In genomic region chr4:13548984-13549546, GRCh38 we compare ENCODE assay signal across 8 cellular contexts. TPM values are rescaled to one million over a fixed set of nuclear protein-coding genes. Genes with fewer than 3 reads are reported as not detected.
DNase-seq lines count a peak whose midpoint lies in the region; ATAC-seq, FAIRE-seq and TF ChIP-seq lines count a peak whose summit lies in the region.

No MANE protein-coding gene starts in this region.

- no peaks in the 10 kb centered on the region for H3K9me1 ChIP-seq in endothelial cell of umbilical vein (replicated peaks; ENCODE audit: control insufficient read depth, extremely low read depth, insufficient read depth, low read length)

- no peaks in the 10 kb centered on the region for H3K4me1 Mint-ChIP-seq in Caco-2 (ENCODE audit: low read depth, unreplicated experiment)
- peaks cover 27% of the 10 kb centered on the region for H3K4me1 Mint-ChIP-seq in activated CD8-positive, alpha-beta memory T cell treated with anti-CD3 and anti-CD28 coated beads, Interleukin-2, amount 10 ng/mL, durations not matched to agents 7 days and 5 days

- DNase-seq in Caco-2, result peak; percentile 83 to 88
- peak; percentile 85 for DNase-seq in HT-29 (ENCODE audit: low spot score)
- peak; percentile 73 for DNase-seq in NOMO-1 treated with DMSO at 0.1 percent for 48 hours (lab: John Stamatoyannopoulos, UW; ENCODE audit: unreplicated experiment)
- DNase-seq in activated CD8-positive, alpha-beta memory T cell treated with anti-CD3 and anti-CD28 coated beads, Interleukin-2, amount 10 ng/mL, durations not matched to agents 7 days and 5 days, result peak; percentile 87
- DNase-seq in endothelial cell of umbilical vein (ENCODE audit: low read depth, low spot score), result peak; percentile 75
- DNase-seq in mucosa of gallbladder (ENCODE audit: low spot score), result peak; percentile 80
- peak; percentile 59 to 82 for DNase-seq in stimulated activated CD8-positive, alpha-beta memory T cell treated with anti-CD3 and anti-CD28 coated beads, Interleukin-4, amount 100 ng/mL, for 4 hours (ENCODE audit: low read depth in 2 of 2, low spot score in 1 of 2)

- peaks cover 7% of the 10 kb centered on the region for H3K36me3 Mint-ChIP-seq in Caco-2 (ENCODE audit: insufficient read depth, unreplicated experiment)
- H3K36me3 Mint-ChIP-seq in activated CD8-positive, alpha-beta memory T cell treated with anti-CD3 and anti-CD28 coated beads, Interleukin-2, amount 10 ng/mL, durations not matched to agents 7 days and 5 days, result peaks cover 5% of the 10 kb centered on the region

- BruUV-seq in Caco-2 (replicated peaks; lab: Mats Ljungman, UMichigan) (no TSS peak), endothelial cell of umbilical vein (replicated peaks; lab: Mats Ljungman, UMichigan) (no TSS peak)

- no peaks in the 10 kb centered on the region for H3K79me2 ChIP-seq in endothelial cell of umbilical vein (ENCODE audit: control insufficient read depth, insufficient read depth, low read length)

- dilution Hi-C loops in endothelial cell of umbilical vein (cut with MboI; ENCODE audit: extremely low pct_ligation_motif_present, low sequenced_read_pairs), result no loop called here

- H3K27ac ChIP-seq in endothelial cell of umbilical vein (ENCODE audit: insufficient read depth, low read depth, low read length), result no peak overlapping the region

- H4K20me1 ChIP-seq in endothelial cell of umbilical vein (replicated peaks; ENCODE audit: control insufficient read depth, extremely low read depth, insufficient read depth, low read length), result no peaks in the 10 kb centered on the region

- peak overlapping the region; percentile 80 for H3K4me3 Mint-ChIP-seq in Caco-2 (ENCODE audit: unreplicated experiment)
- H3K4me3 Mint-ChIP-seq in activated CD8-positive, alpha-beta memory T cell treated with anti-CD3 and anti-CD28 coated beads, Interleukin-2, amount 10 ng/mL, durations not matched to agents 7 days and 5 days, result peak overlapping the region; percentile 71

- peak; percentile 77 for ATAC-seq in GM21381 (IDR thresholded peaks at IDR 0.05; ENCODE audit: unreplicated experiment)
- ATAC-seq in activated CD8-positive, alpha-beta memory T cell treated with anti-CD3 and anti-CD28 coated beads, Interleukin-2, amount 10 ng/mL, durations not matched to agents 7 days and 5 days, result peak; percentile 76

- H3K9ac ChIP-seq in endothelial cell of umbilical vein (replicated peaks; ENCODE audit: extremely low read depth, insufficient read depth, low read length), result no peak overlapping the region

- H2AFZ ChIP-seq in endothelial cell of umbilical vein (ENCODE audit: low read depth, low read length), result peak overlapping the region; percentile 61

- POLR2A ChIA-PET in Caco-2 (lab: Charles Lee) (no interaction called here), endothelial cell of umbilical vein (lab: Charles Lee) (no interaction called here)

- peaks cover 8% of the 10 kb centered on the region for H3K27me3 Mint-ChIP-seq in Caco-2 (ENCODE audit: insufficient read depth, unreplicated experiment)
- H3K27me3 Mint-ChIP-seq in activated CD8-positive, alpha-beta memory T cell treated with anti-CD3 and anti-CD28 coated beads, Interleukin-2, amount 10 ng/mL, durations not matched to agents 7 days and 5 days, result peaks cover 72% of the 10 kb centered on the region

- TF ChIP-seq POLR2A in endothelial cell of umbilical vein (IDR thresholded peaks at IDR 0.05; ENCODE audit: low read depth, low read length), result no peak

- CTCF ChIA-PET in Caco-2 (lab: Charles Lee), result no interaction called here
- CTCF ChIA-PET in activated CD8-positive, alpha-beta memory T cell treated with anti-CD3 and anti-CD28 coated beads, Interleukin-2, amount 10 ng/mL, durations not matched to agents 7 days and 5 days (lab: Charles Lee), result interaction anchor here (0.6 to 1.0 kb wide), 4 partner anchors 65 to 836 kb away, joined by 3 read pairs; partner anchors contain the start of gene RAB28
- CTCF ChIA-PET in endothelial cell of umbilical vein (lab: Charles Lee), result interaction anchor here (0.8 to 2.4 kb wide), 13 partner anchors 15 to 822 kb away, joined by 3 to 27 read pairs (median 3); partner anchors contain the start of gene RAB28

- H3K9me3 Mint-ChIP-seq in Caco-2 (ENCODE audit: unreplicated experiment), result no peaks in the 10 kb centered on the region
- no peaks in the 10 kb centered on the region for H3K9me3 Mint-ChIP-seq in activated CD8-positive, alpha-beta memory T cell treated with anti-CD3 and anti-CD28 coated beads, Interleukin-2, amount 10 ng/mL, durations not matched to agents 7 days and 5 days (ENCODE audit: low read depth)

- H3K27ac Mint-ChIP-seq in Caco-2 (ENCODE audit: unreplicated experiment), result peak overlapping the region; percentile 64
- peak overlapping the region; percentile 33 for H3K27ac Mint-ChIP-seq in activated CD8-positive, alpha-beta memory T cell treated with anti-CD3 and anti-CD28 coated beads, Interleukin-2, amount 10 ng/mL, durations not matched to agents 7 days and 5 days

- intact Hi-C loops in Caco-2 (cut with micrococcal nuclease; ENCODE audit: unreplicated experiment), result loop anchor here (1.0 to 10.0 kb wide), 6 partner anchors 144 to 820 kb away; no protein-coding TSS in a partner anchor
- intact Hi-C loops in endothelial cell of umbilical vein (cut with micrococcal nuclease), result loop anchor here (1.0 kb wide), 2 partner anchors 697 to 820 kb away; no protein-coding TSS in a partner anchor

- TF ChIP-seq CTCF in Caco-2 (IDR thresholded peaks at IDR 0.05; ENCODE audit: insufficient read depth in 1 of 2, low read depth in 1 of 2, low read length in 1 of 2, severe bottlenecking in 1 of 2, unreplicated experiment in 1 of 2) (peak; percentile 83 to 91), endothelial cell of umbilical vein (IDR thresholded peaks at IDR 0.05; ENCODE audit: extremely low read depth in 1 of 2, insufficient read depth in 1 of 2, low read depth in 1 of 2, low read length in 2 of 2) (peak; percentile 74 to 82)

- H3K4me3 ChIP-seq in Caco-2 (ENCODE audit: low read depth, low read length), result peak overlapping the region; percentile 50
- H3K4me3 ChIP-seq in endothelial cell of umbilical vein (replicated peaks in 1 of 3; ENCODE audit: insufficient read depth in 1 of 3, low read depth in 1 of 3, low read length in 3 of 3), result peak overlapping the region in 2 of 3 experiments; percentile 25 to 49

- no peaks in the 10 kb centered on the region for H3K27me3 ChIP-seq in Caco-2 (replicated peaks; ENCODE audit: control insufficient read depth, insufficient read depth, low read length)
- peaks cover 29 to 67% of the 10 kb centered on the region in 2 experiments for H3K27me3 ChIP-seq in endothelial cell of umbilical vein (ENCODE audit: control insufficient read depth in 2 of 2, insufficient read depth in 2 of 2, low read length in 2 of 2)

- H3K9me3 ChIP-seq in Caco-2 (no peaks in the 10 kb centered on the region), endothelial cell of umbilical vein (replicated peaks; ENCODE audit: control insufficient read depth, insufficient read depth, low read length) (no peaks in the 10 kb centered on the region)

- H3K4me2 ChIP-seq in endothelial cell of umbilical vein (ENCODE audit: insufficient read depth, low read length), result peak overlapping the region; percentile 58

- FAIRE-seq in endothelial cell of umbilical vein (lab: Jason Lieb, UNC), result peak; percentile 84

- H3K4me1 ChIP-seq in Caco-2 (no peaks in the 10 kb centered on the region), endothelial cell of umbilical vein (ENCODE audit: control insufficient read depth, extremely low read depth, insufficient read depth, low read length) (peaks cover 8% of the 10 kb centered on the region)

- no peaks in the 10 kb centered on the region for H3K36me3 ChIP-seq in Caco-2 (ENCODE audit: control insufficient read depth, insufficient read depth, low read length)
- no peaks in the 10 kb centered on the region for H3K36me3 ChIP-seq in endothelial cell of umbilical vein (ENCODE audit: control insufficient read depth in 2 of 2, extremely low read depth in 1 of 2, insufficient read depth in 2 of 2, low read length in 2 of 2)

TF ChIP-seq in endothelial cell of umbilical vein, 7 proteins besides CTCF, POLR2A, EP300 and RAD21:
- no peak for TF ChIP-seq EZH2 (IDR thresholded peaks at IDR 0.05; ENCODE audit: borderline replicate concordance, low read depth, low read length, severe bottlenecking)
- TF ChIP-seq FOS (IDR thresholded peaks at IDR 0.05; ENCODE audit: borderline replicate concordance, insufficient read depth, low read length), result no peak
- TF ChIP-seq POLR2AphosphoS5 (IDR thresholded peaks at IDR 0.05; ENCODE audit: insufficient read depth, low read depth, low read length), result no peak
- no peak for TF ChIP-seq MAX (IDR thresholded peaks at IDR 0.05; ENCODE audit: insufficient read depth, insufficient read length)
- no peak for TF ChIP-seq MYC (IDR thresholded peaks at IDR 0.05; ENCODE audit: low read depth, low read length)
- TF ChIP-seq GATA2 (IDR thresholded peaks at IDR 0.05; ENCODE audit: insufficient read depth, insufficient read length, low read depth, low read length), result no peak
- TF ChIP-seq JUN (IDR thresholded peaks at IDR 0.05; ENCODE audit: borderline replicate concordance, insufficient read depth, insufficient read length, low read depth), result no peak
TF ChIP-seq in endothelial cell of umbilical vein: peak in this region for 0.

RNA-seq across cellular contexts. Expression of gene NKX3-2, which starts 4.8 kb away (rescaled TPM):
- total RNA-seq in Caco-2 (2022) (1.7 and 2.4 TPM in 2 replicates), endothelial cell of umbilical vein (not detected in 2 replicates), mucosa of gallbladder (0.06 TPM)
- 0.05 TPM in 1 of 2 replicates, not detected in the other for total RNA-seq in HT-29 (2014; rRNA removed; shearing (Covaris generic))
- total RNA-seq in activated CD8-positive, alpha-beta memory T cell treated with anti-CD3 and anti-CD28 coated beads, Interleukin-2, amount 10 ng/mL, durations not matched to agents 7 days and 5 days, result not detected
- polyA plus RNA-seq in endothelial cell of umbilical vein, result not detected in 2 replicates
- polyA plus RNA-seq in endothelial cell of umbilical vein (2011; cell fraction: cytosol; rRNA removed), result not detected in 2 replicates
- polyA plus RNA-seq in endothelial cell of umbilical vein (2011; cell fraction: nucleus; rRNA removed), result not detected in 2 replicates
- not detected in 2 replicates for polyA plus RNA-seq in endothelial cell of umbilical vein (2012)
- not detected in 2 replicates for polyA minus RNA-seq in endothelial cell of umbilical vein
- not detected for polyA minus RNA-seq in endothelial cell of umbilical vein (2011; cell fraction: cytosol; rRNA and poly(A)+ RNA removed)
- not detected in 2 replicates for polyA minus RNA-seq in endothelial cell of umbilical vein (2011; cell fraction: nucleus; rRNA and poly(A)+ RNA removed)
